Comparison of ENCODE assay signal across 8 cellular contexts in the genomic region with DNA sequence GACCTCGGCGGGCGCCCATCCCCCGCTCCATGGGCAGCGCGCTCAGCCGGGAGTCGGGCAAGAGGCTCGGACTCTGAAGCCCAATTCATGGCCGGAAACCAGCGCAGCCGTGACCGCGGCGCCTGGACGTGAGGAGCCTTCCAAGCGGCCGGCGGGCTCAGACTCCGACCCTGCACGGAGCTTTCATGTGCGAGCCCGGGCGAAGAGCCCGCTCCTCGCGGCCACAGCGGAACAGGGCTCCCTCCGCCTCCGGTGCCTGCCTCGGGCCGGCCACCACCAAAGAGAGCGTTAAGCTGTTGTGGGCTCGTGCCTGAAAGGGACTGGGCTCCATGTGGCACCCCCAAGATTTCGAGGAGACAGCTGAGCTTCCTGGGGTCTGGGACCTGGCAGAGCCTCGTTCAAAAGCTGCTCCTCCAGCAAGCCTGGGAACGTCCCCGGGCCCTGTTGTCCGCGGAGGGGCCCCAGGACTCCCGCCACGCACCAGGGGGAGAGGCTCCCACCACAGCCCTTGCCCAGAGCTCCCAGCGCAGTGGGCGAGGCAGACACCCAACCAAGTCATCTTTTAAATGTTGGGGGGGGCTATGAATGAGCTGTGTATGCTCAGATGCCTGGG. TPM values are rescaled to one million over a fixed set of nuclear protein-coding genes. Genes with fewer than 3 reads are reported as not detected.
DNase-seq lines count a peak whose midpoint lies in the region; ATAC-seq, FAIRE-seq and TF ChIP-seq lines count a peak whose summit lies in the region.

No MANE protein-coding gene starts in this region.

- H2BK12ac ChIP-seq in neuronal stem cell (ENCODE audit: low read length), result no peak overlapping the region

- H3K9ac ChIP-seq in MM.1S (ENCODE audit: low read length) (no peak overlapping the region), neuronal stem cell (ENCODE audit: low read depth, low read length, poor library complexity) (no peak overlapping the region)

- H3K14ac ChIP-seq in neuronal stem cell (ENCODE audit: low read length), result peak overlapping the region; percentile 33

- ATAC-seq in GM21737 (IDR thresholded peaks at IDR 0.05; ENCODE audit: unreplicated experiment), result no peak

- peaks cover 42 to 65% of the 10 kb centered on the region in 2 donors for H3K27me3 Mint-ChIP-seq in CD8-positive, alpha-beta memory T cell
- H3K27me3 Mint-ChIP-seq in activated T-helper 2 cell treated with anti-CD3 and anti-CD28 coated beads, Interferon-gamma antibody, Interleukin-2, Interleukin-4, amounts not matched to agents 10 μg/mL and 5 μg/mL and 100 μg/mL, durations not matched to agents 14 hours and 24 hours and 36 hours (ENCODE audit: low read depth), result peaks cover 68% of the 10 kb centered on the region

- H3K4me2 ChIP-seq in MM.1S (ENCODE audit: low read depth, low read length), result peak overlapping the region; percentile 88
- peak overlapping the region; percentile 100 for H3K4me2 ChIP-seq in neuronal stem cell (ENCODE audit: insufficient read depth, low read length, poor library complexity, severe bottlenecking)

- no peaks in the 10 kb centered on the region for H3K9me2 ChIP-seq in MM.1S (replicated peaks; ENCODE audit: insufficient read depth, low read length)

- peak overlapping the region; percentile 30 for H2BK15ac ChIP-seq in neuronal stem cell (ENCODE audit: low read length)

- no peaks in the 10 kb centered on the region for H3K9me3 ChIP-seq in CD8-positive, alpha-beta memory T cell (ENCODE audit: low read length)
- no peaks in the 10 kb centered on the region for H3K9me3 ChIP-seq in MM.1S (replicated peaks; ENCODE audit: insufficient read depth, low read length)
- peaks cover 0 to 10% of the 10 kb centered on the region in 2 donors for H3K9me3 ChIP-seq in neuronal stem cell (replicated peaks in 1 of 2; ENCODE audit: control insufficient read depth in 2 of 2, insufficient read depth in 1 of 2, low read depth in 1 of 2, low read length in 2 of 2)
- H3K9me3 ChIP-seq in small intestine (ENCODE audit: control insufficient read depth, low read depth), result no peaks in the 10 kb centered on the region

- H3K36me3 ChIP-seq in CD8-positive, alpha-beta memory T cell (ENCODE audit: insufficient read depth, low read length), result no peaks in the 10 kb centered on the region
- H3K36me3 ChIP-seq in MM.1S (replicated peaks; ENCODE audit: insufficient read depth, low read length) (no peaks in the 10 kb centered on the region), neuronal stem cell (replicated peaks in 1 of 2; ENCODE audit: control insufficient read depth in 2 of 2, insufficient read depth in 2 of 2, low read length in 2 of 2) (no peaks in the 10 kb centered on the region), small intestine (ENCODE audit: control insufficient read depth in 2 of 2, insufficient read depth in 2 of 2, low read length in 2 of 2) (no peaks in the 10 kb centered on the region)

- no peak for DNase-seq in CD8-positive, alpha-beta memory T cell
- DNase-seq in MM.1S, result no peak
- DNase-seq in fibroblast of villous mesenchyme (ENCODE audit: low read depth), result peak; percentile 6
- DNase-seq in neuronal stem cell (ENCODE audit: low spot score), result no peak
- no peak for DNase-seq in small intestine
- DNase-seq in stimulated activated CD4-positive, alpha-beta T cell treated with anti-CD3 and anti-CD28 coated beads, Interleukin-4, amount 100 ng/mL, for 1 hour, result no peak
- DNase-seq in activated T-helper 2 cell treated with anti-CD3 and anti-CD28 coated beads, Interferon-gamma antibody, Interleukin-2, Interleukin-4, amounts not matched to agents 10 μg/mL and 5 μg/mL and 100 μg/mL, durations not matched to agents 14 hours and 24 hours and 36 hours (ENCODE audit: low spot score), result no peak

- H3K27me3 ChIP-seq in CD8-positive, alpha-beta memory T cell (ENCODE audit: insufficient read depth, low read length, poor library complexity, severe bottlenecking), result peaks cover 22% of the 10 kb centered on the region
- H3K27me3 ChIP-seq in MM.1S (replicated peaks; ENCODE audit: insufficient read depth, low read length), result peaks cover 39% of the 10 kb centered on the region
- H3K27me3 ChIP-seq in neuronal stem cell (ENCODE audit: control insufficient read depth in 3 of 3, insufficient read depth in 3 of 3, low read depth in 1 of 3, low read length in 3 of 3), result peaks cover 43 to 95% (median 70%) of the 10 kb centered on the region in 3 experiments
- peaks cover 26 to 28% of the 10 kb centered on the region in 2 donors for H3K27me3 ChIP-seq in small intestine (ENCODE audit: control insufficient read depth in 2 of 2, insufficient read depth in 2 of 2, low read length in 2 of 2)

- H3K18ac ChIP-seq in neuronal stem cell (ENCODE audit: low read length), result peak overlapping the region; percentile 94

- H3K79me2 ChIP-seq in MM.1S (ENCODE audit: low read length), result no peaks in the 10 kb centered on the region

- intact Hi-C loops in activated T-helper 2 cell treated with anti-CD3 and anti-CD28 coated beads, Interferon-gamma antibody, Interleukin-2, Interleukin-4, amounts not matched to agents 10 μg/mL and 5 μg/mL and 100 μg/mL, durations not matched to agents 14 hours and 24 hours and 36 hours (cut with micrococcal nuclease), result no loop called here

- no peaks in the 10 kb centered on the region for H3K36me3 Mint-ChIP-seq in CD8-positive, alpha-beta memory T cell
- H3K36me3 Mint-ChIP-seq in activated T-helper 2 cell treated with anti-CD3 and anti-CD28 coated beads, Interferon-gamma antibody, Interleukin-2, Interleukin-4, amounts not matched to agents 10 μg/mL and 5 μg/mL and 100 μg/mL, durations not matched to agents 14 hours and 24 hours and 36 hours (ENCODE audit: low read depth), result no peaks in the 10 kb centered on the region

- WGBS in neuronal stem cell (ENCODE audit: extremely low coverage in 2 of 2, insufficient read length in 2 of 2, insufficient replicate concordance in 1 of 2), 2 donors, result no CpG with 5 or more reads among the region's 44 CpGs
- 6 to 8% (median 7%) methylated on average over 44 of the region's 44 CpGs for WGBS in small intestine, 3 donors

- no peaks in the 10 kb centered on the region for H3K9me3 Mint-ChIP-seq in CD8-positive, alpha-beta memory T cell
- no peaks in the 10 kb centered on the region for H3K9me3 Mint-ChIP-seq in activated T-helper 2 cell treated with anti-CD3 and anti-CD28 coated beads, Interferon-gamma antibody, Interleukin-2, Interleukin-4, amounts not matched to agents 10 μg/mL and 5 μg/mL and 100 μg/mL, durations not matched to agents 14 hours and 24 hours and 36 hours

- H3K4me3 ChIP-seq in CD8-positive, alpha-beta memory T cell (ENCODE audit: low read length), result no peak overlapping the region
- H3K4me3 ChIP-seq in MM.1S (ENCODE audit: low read length) (peak overlapping the region; percentile 45; the same call in 1 of the 2 replicates), fibroblast of villous mesenchyme (ENCODE audit: low read depth, low read length) (no peak overlapping the region), neuronal stem cell (ENCODE audit: low read length in 2 of 2) (peak overlapping the region in 1 of 2 donors; percentile 76), small intestine (ENCODE audit: low read depth in 1 of 2, low read length in 2 of 2) (peak overlapping the region in 1 of 2 donors; percentile 47)

- no peak overlapping the region for H4K8ac ChIP-seq in neuronal stem cell (ENCODE audit: low read depth, low read length)

- peak overlapping the region; percentile 81 for H2BK120ac ChIP-seq in neuronal stem cell (ENCODE audit: low read depth, low read length)

- no peaks in the 10 kb centered on the region for H4K20me1 ChIP-seq in MM.1S (ENCODE audit: insufficient read depth, low read length)

- no peak overlapping the region for H4K91ac ChIP-seq in neuronal stem cell (ENCODE audit: low read depth, low read length, poor library complexity)

- no peak overlapping the region for H3K27ac Mint-ChIP-seq in CD8-positive, alpha-beta memory T cell
- H3K27ac Mint-ChIP-seq in activated T-helper 2 cell treated with anti-CD3 and anti-CD28 coated beads, Interferon-gamma antibody, Interleukin-2, Interleukin-4, amounts not matched to agents 10 μg/mL and 5 μg/mL and 100 μg/mL, durations not matched to agents 14 hours and 24 hours and 36 hours, result no peak overlapping the region

- H2BK5ac ChIP-seq in neuronal stem cell (ENCODE audit: low read length), result no peak overlapping the region

- H2AFZ ChIP-seq in MM.1S (ENCODE audit: low read length) (peak overlapping the region; percentile 35; the same call in 1 of the 2 replicates), neuronal stem cell (ENCODE audit: low read length) (peak overlapping the region; percentile 98)

- H3K4me1 ChIP-seq in CD8-positive, alpha-beta memory T cell (ENCODE audit: insufficient read depth, low read length), result peaks cover 9% of the 10 kb centered on the region
- H3K4me1 ChIP-seq in MM.1S (ENCODE audit: low read length) (no peaks in the 10 kb centered on the region), neuronal stem cell (ENCODE audit: control insufficient read depth in 2 of 2, insufficient read depth in 1 of 2, low read depth in 1 of 2, low read length in 2 of 2) (peaks cover 0 to 18% of the 10 kb centered on the region in 2 donors), small intestine (ENCODE audit: control insufficient read depth in 2 of 2, insufficient read depth in 1 of 2, low read depth in 1 of 2, low read length in 1 of 2) (no peaks in the 10 kb centered on the region)

- no peak overlapping the region for H3K4ac ChIP-seq in neuronal stem cell (ENCODE audit: low read length)

- peak overlapping the region; percentile 80 for H3K23ac ChIP-seq in neuronal stem cell (ENCODE audit: low read depth, low read length, poor library complexity)

- no peak for TF ChIP-seq CTCF in MM.1S (IDR thresholded peaks at IDR 0.05; ENCODE audit: low read length)
- no peak for TF ChIP-seq CTCF in fibroblast of villous mesenchyme (IDR thresholded peaks at IDR 0.05; ENCODE audit: insufficient read depth, low read depth, low read length)

- peaks cover 7 to 27% (median 9%) of the 10 kb centered on the region in 3 donors for H3K4me1 Mint-ChIP-seq in CD8-positive, alpha-beta memory T cell
- peaks cover 3% of the 10 kb centered on the region for H3K4me1 Mint-ChIP-seq in activated T-helper 2 cell treated with anti-CD3 and anti-CD28 coated beads, Interferon-gamma antibody, Interleukin-2, Interleukin-4, amounts not matched to agents 10 μg/mL and 5 μg/mL and 100 μg/mL, durations not matched to agents 14 hours and 24 hours and 36 hours (ENCODE audit: low read depth)

- H3F3A ChIP-seq in MM.1S (ENCODE audit: insufficient read depth, low read length), result no peaks in the 10 kb centered on the region

- CTCF ChIA-PET in CD8-positive, alpha-beta memory T cell (lab: Charles Lee), result interaction anchor here (1.6 kb wide), 1 partner anchor 9 kb away, joined by 4 read pairs; no protein-coding TSS in a partner anchor

- peak overlapping the region; percentile 40 for H2AK5ac ChIP-seq in neuronal stem cell (ENCODE audit: low read depth, low read length)

- no peak overlapping the region for H3K27ac ChIP-seq in CD8-positive, alpha-beta memory T cell (ENCODE audit: low read depth, low read length)
- H3K27ac ChIP-seq in MM.1S (ENCODE audit: low read length), result no peak overlapping the region
- no peak overlapping the region for H3K27ac ChIP-seq in neuronal stem cell (replicated peaks; ENCODE audit: low read length)
- no peak overlapping the region for H3K27ac ChIP-seq in small intestine (ENCODE audit: low read depth in 1 of 2, low read length in 1 of 2)

- peak overlapping the region in 6 of 7 donors; percentile 27 to 61 (median 43) for H3K4me3 Mint-ChIP-seq in CD8-positive, alpha-beta memory T cell
- H3K4me3 Mint-ChIP-seq in activated T-helper 2 cell treated with anti-CD3 and anti-CD28 coated beads, Interferon-gamma antibody, Interleukin-2, Interleukin-4, amounts not matched to agents 10 μg/mL and 5 μg/mL and 100 μg/mL, durations not matched to agents 14 hours and 24 hours and 36 hours (ENCODE audit: low read depth), result no peak overlapping the region

- FAIRE-seq in small intestine (lab: Jason Lieb, UNC), result no peak

- no peaks in the 10 kb centered on the region for H3K79me1 ChIP-seq in neuronal stem cell (ENCODE audit: low read depth, low read length)

- POLR2A ChIA-PET in CD8-positive, alpha-beta memory T cell (lab: Charles Lee), result no interaction called here

RNA-seq across cellular contexts. Expression of gene GRID1, which starts 0.8 kb away (rescaled TPM):
- total RNA-seq in CD8-positive, alpha-beta memory T cell, result not detected
- not detected for polyA plus RNA-seq in CD8-positive, alpha-beta memory T cell
- under 0.01 TPM in 1 of 2 replicates, not detected in the other for total RNA-seq in fibroblast of villous mesenchyme
- polyA plus RNA-seq in neuronal stem cell (2013, experiment 1 of 2), result 0.70 TPM
- polyA plus RNA-seq in neuronal stem cell (2013, experiment 2 of 2), result 0.89 TPM
- polyA plus RNA-seq in small intestine, result 1 to 10 TPM in 1 of 3 donors, under 1 TPM in 1, not detected in 1; 0.27 to 1.1 TPM
- total RNA-seq in activated T-helper 2 cell treated with anti-CD3 and anti-CD28 coated beads, Interferon-gamma antibody, Interleukin-2, Interleukin-4, amounts not matched to agents 10 μg/mL and 5 μg/mL and 100 μg/mL, durations not matched to agents 14 hours and 24 hours and 36 hours, result not detected in 2 replicates
